In genomic region chr4:7130610-7131211, GRCh38 we compare ENCODE assay signal across 1 cellular context.
TF ChIP-seq lines count a peak whose summit lies in the region.

No MANE protein-coding gene starts in this region.

TF ChIP-seq in HepG2, 621 proteins besides CTCF, POLR2A, EP300 and RAD21 (continued from another document):
- no peak for TF ChIP-seq HMG20B (CRISPR knock-in tag; conservative IDR thresholded peaks at IDR 0.05)
- TF ChIP-seq RAD51 (IDR thresholded peaks at IDR 0.05; ENCODE audit: borderline replicate concordance): peak; percentile 8; the same call in 1 of the 2 replicates
- peak; percentile 71 for TF ChIP-seq PHB2 (IDR thresholded peaks at IDR 0.05; ENCODE audit: partially characterized antibody)
- peak; percentile 89 for TF ChIP-seq ZNF646 (CRISPR knock-in tag; IDR thresholded peaks at IDR 0.05)
- 0 out of 2 replicates have a peak, but pooled peaks have one; percentile 56 for TF ChIP-seq TRIM22 (IDR thresholded peaks at IDR 0.05)
